18 cellular contexts compared by ENCODE assay signal in genomic region chr10:71599518-71599917, GRCh38.
DNase-seq lines count a peak whose midpoint lies in the region; ATAC-seq and TF ChIP-seq lines count a peak whose summit lies in the region.
"Had no signal": no experiment of that assay in that cellular context is flagged by ENCODE, and none has a peak within 500 bp of the region (broad histone marks: within the 10 kb centered on the region; RNA-seq: fewer than 3 reads in every experiment).

No MANE protein-coding gene starts in this region.

- no peak overlapping the region for H3K4me3 ChIP-seq in osteoblast (ENCODE audit: insufficient read depth, low read length)
- H3K4me3 ChIP-seq: GM23248, HAP-1 had no signal

- H3K27ac Mint-ChIP-seq in activated naive CD8-positive, alpha-beta T cell treated with anti-CD3 and anti-CD28 coated beads, Interleukin-2, amount 50 U/mL, for 24 hours = peak overlapping the region; percentile 2
- no peak overlapping the region for H3K27ac Mint-ChIP-seq in activated naive CD8-positive, alpha-beta T cell treated with anti-CD3 and anti-CD28 coated beads for 36 hours
- peak overlapping the region; percentile 97 for H3K27ac Mint-ChIP-seq in dendritic cell treated with granulocyte-macrophage colony-stimulating factor and Interleukin-4, amounts not matched to agents 40 ng/mL and 50 ng/mL, for 4 days

- H3K4me3 Mint-ChIP-seq in activated naive CD8-positive, alpha-beta T cell treated with anti-CD3 and anti-CD28 coated beads, Interleukin-2, amount 50 U/mL, for 24 hours = no peak overlapping the region
- no peak overlapping the region for H3K4me3 Mint-ChIP-seq in activated naive CD8-positive, alpha-beta T cell treated with anti-CD3 and anti-CD28 coated beads for 36 hours
- H3K4me3 Mint-ChIP-seq in dendritic cell treated with granulocyte-macrophage colony-stimulating factor and Interleukin-4, amounts not matched to agents 40 ng/mL and 50 ng/mL, for 4 days = no peak overlapping the region

- DNase-seq in activated naive CD8-positive, alpha-beta T cell treated with anti-CD3 and anti-CD28 coated beads, Interleukin-2, amount 50 U/mL, for 24 hours = no peak
- DNase-seq in activated naive CD8-positive, alpha-beta T cell treated with anti-CD3 and anti-CD28 coated beads for 36 hours = no peak
- DNase-seq in osteoblast (ENCODE audit: insufficient read length, low spot score, missing footprints) (peak; percentile 64), KG1 (lab: John Stamatoyannopoulos, UW) (no peak)
- no peak for DNase-seq in activated effector memory CD4-positive, alpha-beta T cell treated with Interleukin-2 at 50 U/mL for 16 hours
- DNase-seq: COR-L47, GF-D8, GM23248, IMR-90, NCI-H1105, NCI-H1694, NCI-H510A treated with DMSO at 0.1 percent for 48 hours, NCI-H774 had no signal

- H3K79me2 ChIP-seq in osteoblast (ENCODE audit: insufficient read depth, low read length) = no peaks in the 10 kb centered on the region

- H3K4me1 Mint-ChIP-seq in activated naive CD8-positive, alpha-beta T cell treated with anti-CD3 and anti-CD28 coated beads, Interleukin-2, amount 50 U/mL, for 24 hours = peaks cover 50% of the 10 kb centered on the region
- H3K4me1 Mint-ChIP-seq in activated naive CD8-positive, alpha-beta T cell treated with anti-CD3 and anti-CD28 coated beads for 36 hours = peaks cover 11% of the 10 kb centered on the region
- peaks cover 50% of the 10 kb centered on the region for H3K4me1 Mint-ChIP-seq in dendritic cell treated with granulocyte-macrophage colony-stimulating factor and Interleukin-4, amounts not matched to agents 40 ng/mL and 50 ng/mL, for 4 days (ENCODE audit: low read depth)

- no peak for TF ChIP-seq CTCF in osteoblast (IDR thresholded peaks at IDR 0.05; ENCODE audit: extremely low read depth, low read depth, low read length)

- H3K4me1 ChIP-seq in osteoblast (ENCODE audit: insufficient read depth, low read length) = peaks cover 13% of the 10 kb centered on the region
- H3K4me1 ChIP-seq: HAP-1 had no signal

- H3K9me3 ChIP-seq in osteoblast (ENCODE audit: low read depth, low read length) = no peaks in the 10 kb centered on the region
- H3K9me3 ChIP-seq: HAP-1 had no signal

- no peaks in the 10 kb centered on the region for H3K9me3 Mint-ChIP-seq in activated naive CD8-positive, alpha-beta T cell treated with anti-CD3 and anti-CD28 coated beads, Interleukin-2, amount 50 U/mL, for 24 hours
- no peaks in the 10 kb centered on the region for H3K9me3 Mint-ChIP-seq in activated naive CD8-positive, alpha-beta T cell treated with anti-CD3 and anti-CD28 coated beads for 36 hours
- H3K9me3 Mint-ChIP-seq in dendritic cell treated with granulocyte-macrophage colony-stimulating factor and Interleukin-4, amounts not matched to agents 40 ng/mL and 50 ng/mL, for 4 days = no peaks in the 10 kb centered on the region

- intact Hi-C loops in dendritic cell treated with granulocyte-macrophage colony-stimulating factor and Interleukin-4, amounts not matched to agents 40 ng/mL and 50 ng/mL, for 4 days (cut with micrococcal nuclease) = no loop called here

- no peaks in the 10 kb centered on the region for H3K27me3 Mint-ChIP-seq in activated naive CD8-positive, alpha-beta T cell treated with anti-CD3 and anti-CD28 coated beads, Interleukin-2, amount 50 U/mL, for 24 hours
- H3K27me3 Mint-ChIP-seq in activated naive CD8-positive, alpha-beta T cell treated with anti-CD3 and anti-CD28 coated beads for 36 hours = no peaks in the 10 kb centered on the region
- no peaks in the 10 kb centered on the region for H3K27me3 Mint-ChIP-seq in dendritic cell treated with granulocyte-macrophage colony-stimulating factor and Interleukin-4, amounts not matched to agents 40 ng/mL and 50 ng/mL, for 4 days

- H3K36me3 ChIP-seq in osteoblast (ENCODE audit: insufficient read depth, low read length) = no peaks in the 10 kb centered on the region
- H3K36me3 ChIP-seq: HAP-1 had no signal

- H3K27ac ChIP-seq in osteoblast (ENCODE audit: low read depth, low read length) (no peak overlapping the region), temporal lobe (ENCODE audit: low read depth, low read length) (peak overlapping the region; percentile 36)
- H3K27ac ChIP-seq: 22Rv1, GM23248 had no signal

- no peaks in the 10 kb centered on the region for H3K27me3 ChIP-seq in osteoblast (ENCODE audit: insufficient read depth, low read length)

- ATAC-seq in activated naive CD8-positive, alpha-beta T cell treated with anti-CD3 and anti-CD28 coated beads, Interleukin-2, amount 50 U/mL, for 24 hours = no peak
- no peak for ATAC-seq in HG03045 (IDR thresholded peaks at IDR 0.05; ENCODE audit: unreplicated experiment)

- no peaks in the 10 kb centered on the region for H3K36me3 Mint-ChIP-seq in activated naive CD8-positive, alpha-beta T cell treated with anti-CD3 and anti-CD28 coated beads, Interleukin-2, amount 50 U/mL, for 24 hours (ENCODE audit: low read depth)
- no peaks in the 10 kb centered on the region for H3K36me3 Mint-ChIP-seq in activated naive CD8-positive, alpha-beta T cell treated with anti-CD3 and anti-CD28 coated beads for 36 hours
- H3K36me3 Mint-ChIP-seq in dendritic cell treated with granulocyte-macrophage colony-stimulating factor and Interleukin-4, amounts not matched to agents 40 ng/mL and 50 ng/mL, for 4 days (ENCODE audit: low read depth) = no peaks in the 10 kb centered on the region

- no peak overlapping the region for H3K4me2 ChIP-seq in osteoblast (ENCODE audit: insufficient read depth, low read length)

- no peaks in the 10 kb centered on the region for H4K20me1 ChIP-seq in osteoblast (ENCODE audit: insufficient read depth, low read length)

- H2AFZ ChIP-seq in osteoblast (ENCODE audit: low read length) = no peak overlapping the region
- H2AFZ ChIP-seq: GM23248 had no signal
